ENCODE assay signal across 1 cellular context in the genomic region with DNA sequence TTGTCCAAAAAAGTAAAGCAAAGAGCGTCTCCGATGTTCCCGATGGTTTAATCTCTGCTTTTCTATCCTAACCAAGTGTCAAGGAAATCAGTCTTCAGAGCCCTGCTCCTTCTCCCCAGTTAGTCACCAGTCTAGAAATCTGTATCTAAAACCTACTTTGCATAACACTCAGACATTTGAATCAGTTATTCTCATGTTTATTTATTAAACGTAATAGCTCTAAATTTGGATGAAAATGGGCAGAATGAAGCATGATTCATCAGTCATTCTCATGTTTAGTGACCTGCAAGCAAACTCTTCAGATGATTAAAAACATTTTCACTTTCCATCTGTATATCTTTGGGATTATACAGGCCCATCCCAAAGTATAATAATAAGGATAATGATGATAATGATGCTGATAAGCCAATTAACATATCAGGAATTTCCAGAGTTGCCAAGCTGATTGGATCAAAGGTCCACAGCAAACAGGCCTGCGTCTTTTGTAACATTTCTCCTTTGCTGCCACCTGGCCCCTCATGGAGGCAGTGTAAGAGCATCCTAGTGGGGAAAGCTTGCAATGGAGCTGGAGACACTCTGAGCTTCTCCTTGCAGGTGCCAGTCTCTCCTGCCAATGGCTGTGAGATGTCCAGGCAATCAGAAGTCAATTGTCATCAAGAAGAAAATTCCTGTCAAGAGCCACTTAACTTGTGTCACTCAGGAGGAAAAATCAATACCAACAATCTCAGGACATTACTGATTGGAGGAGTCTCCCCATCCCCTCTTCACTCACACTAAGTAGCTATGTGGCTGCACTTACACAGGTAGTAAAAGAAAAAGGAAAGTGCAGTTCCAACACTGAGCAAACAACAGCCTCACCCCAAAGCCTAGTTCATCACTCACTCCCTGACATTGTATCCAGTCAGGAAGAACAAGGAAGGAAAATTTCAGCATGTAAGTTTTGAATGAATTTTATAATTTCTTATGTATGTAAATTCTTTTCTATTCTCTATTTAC.
TF ChIP-seq lines count a peak whose summit lies in the region.

No MANE protein-coding gene starts in this region.

TF ChIP-seq in HCT116, 20 proteins besides CTCF, POLR2A, EP300 and RAD21 (continued from another document):
- TF ChIP-seq MAX (IDR thresholded peaks at IDR 0.05) = no peak
- TF ChIP-seq SRF (IDR thresholded peaks at IDR 0.05; ENCODE audit: low read depth) = no peak
- no peak for TF ChIP-seq SIN3A (IDR thresholded peaks at IDR 0.05; ENCODE audit: low read depth)
- no peak for TF ChIP-seq ZBTB33 (IDR thresholded peaks at IDR 0.05; ENCODE audit: extremely low read depth, insufficient replicate concordance, low read length)
- TF ChIP-seq EZH2 (IDR thresholded peaks at IDR 0.05) = no peak
- TF ChIP-seq, protein P1, sequence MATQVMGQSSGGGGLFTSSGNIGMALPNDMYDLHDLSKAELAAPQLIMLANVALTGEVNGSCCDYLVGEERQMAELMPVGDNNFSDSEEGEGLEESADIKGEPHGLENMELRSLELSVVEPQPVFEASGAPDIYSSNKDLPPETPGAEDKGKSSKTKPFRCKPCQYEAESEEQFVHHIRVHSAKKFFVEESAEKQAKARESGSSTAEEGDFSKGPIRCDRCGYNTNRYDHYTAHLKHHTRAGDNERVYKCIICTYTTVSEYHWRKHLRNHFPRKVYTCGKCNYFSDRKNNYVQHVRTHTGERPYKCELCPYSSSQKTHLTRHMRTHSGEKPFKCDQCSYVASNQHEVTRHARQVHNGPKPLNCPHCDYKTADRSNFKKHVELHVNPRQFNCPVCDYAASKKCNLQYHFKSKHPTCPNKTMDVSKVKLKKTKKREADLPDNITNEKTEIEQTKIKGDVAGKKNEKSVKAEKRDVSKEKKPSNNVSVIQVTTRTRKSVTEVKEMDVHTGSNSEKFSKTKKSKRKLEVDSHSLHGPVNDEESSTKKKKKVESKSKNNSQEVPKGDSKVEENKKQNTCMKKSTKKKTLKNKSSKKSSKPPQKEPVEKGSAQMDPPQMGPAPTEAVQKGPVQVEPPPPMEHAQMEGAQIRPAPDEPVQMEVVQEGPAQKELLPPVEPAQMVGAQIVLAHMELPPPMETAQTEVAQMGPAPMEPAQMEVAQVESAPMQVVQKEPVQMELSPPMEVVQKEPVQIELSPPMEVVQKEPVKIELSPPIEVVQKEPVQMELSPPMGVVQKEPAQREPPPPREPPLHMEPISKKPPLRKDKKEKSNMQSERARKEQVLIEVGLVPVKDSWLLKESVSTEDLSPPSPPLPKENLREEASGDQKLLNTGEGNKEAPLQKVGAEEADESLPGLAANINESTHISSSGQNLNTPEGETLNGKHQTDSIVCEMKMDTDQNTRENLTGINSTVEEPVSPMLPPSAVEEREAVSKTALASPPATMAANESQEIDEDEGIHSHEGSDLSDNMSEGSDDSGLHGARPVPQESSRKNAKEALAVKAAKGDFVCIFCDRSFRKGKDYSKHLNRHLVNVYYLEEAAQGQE (IDR thresholded peaks at IDR 0.05; ENCODE audit: low read depth) = no peak
